Comparison of ENCODE assay signal across 29 cellular contexts in genomic region chr3:56363720-56364119, GRCh38.
"Had no signal": no experiment of that assay in that cellular context is flagged by ENCODE, and none has a peak within 500 bp of the region (broad histone marks: within the 10 kb centered on the region; RNA-seq: fewer than 3 reads in every experiment).

No MANE protein-coding gene starts in this region.

- H3K36me3 Mint-ChIP-seq: stimulated activated effector memory CD8-positive, alpha-beta T cell treated with anti-CD3 and anti-CD28 coated beads, Interleukin-12 subunit alpha, Interleukin-12 subunit beta, amount 100 ng/mL, for 72 hours; stimulated activated memory B cell treated with anti-CD40 and anti-IgM and Interleukin-4, amounts not matched to agents 10 μg/mL and 1 μg/mL and 100 μg/mL, for 72 hours; stimulated activated naive B cell treated with anti-CD40 and anti-IgM and Interleukin-4, amounts not matched to agents 10 μg/mL and 1 μg/mL and 100 μg/mL, for 72 hours; type B pancreatic cell had no signal

- H3K4me3 Mint-ChIP-seq: stimulated activated effector memory CD8-positive, alpha-beta T cell treated with anti-CD3 and anti-CD28 coated beads, Interleukin-12 subunit alpha, Interleukin-12 subunit beta, amount 100 ng/mL, for 72 hours; stimulated activated memory B cell treated with anti-CD40 and anti-IgM and Interleukin-4, amounts not matched to agents 10 μg/mL and 1 μg/mL and 100 μg/mL, for 72 hours; stimulated activated naive B cell treated with anti-CD40 and anti-IgM and Interleukin-4, amounts not matched to agents 10 μg/mL and 1 μg/mL and 100 μg/mL, for 72 hours; stimulated activated naive CD8-positive, alpha-beta T cell treated with anti-CD3 and anti-CD28 coated beads, Interleukin-15, amount 100 ng/mL, for 72 hours; stimulated activated naive CD8-positive, alpha-beta T cell treated with anti-CD3 and anti-CD28 coated beads, Interleukin-15, Interleukin-2, amounts not matched to agents 100 ng/mL and 50 ng/mL, for 24 hours; type B pancreatic cell had no signal

- H3K4me1 Mint-ChIP-seq: stimulated activated effector memory CD8-positive, alpha-beta T cell treated with anti-CD3 and anti-CD28 coated beads, Interleukin-12 subunit alpha, Interleukin-12 subunit beta, amount 100 ng/mL, for 72 hours; stimulated activated memory B cell treated with anti-CD40 and anti-IgM and Interleukin-4, amounts not matched to agents 10 μg/mL and 1 μg/mL and 100 μg/mL, for 72 hours; stimulated activated naive B cell treated with anti-CD40 and anti-IgM and Interleukin-4, amounts not matched to agents 10 μg/mL and 1 μg/mL and 100 μg/mL, for 72 hours; stimulated activated naive CD8-positive, alpha-beta T cell treated with anti-CD3 and anti-CD28 coated beads, Interleukin-15, amount 100 ng/mL, for 72 hours had no signal

- FAIRE-seq: urothelium cell line had no signal

- H3K27me3 Mint-ChIP-seq: type B pancreatic cell had no signal

- DNase-seq: stimulated activated CD4-positive, alpha-beta T cell treated with anti-CD3 and anti-CD28 coated beads, Interleukin-2, amount 100 ng/mL, for 48 hours; stimulated activated CD4-positive, alpha-beta T cell treated with anti-CD3 and anti-CD28 coated beads, Interleukin-4, amount 100 ng/mL, for 1 hour; stimulated activated CD4-positive, alpha-beta T cell treated with anti-CD3 and anti-CD28 coated beads, Interleukin-4, amount 100 ng/mL, for 24 hours; stimulated activated CD4-positive, alpha-beta T cell treated with anti-CD3 and anti-CD28 coated beads, Interleukin-4, amount 100 ng/mL, for 4 hours; stimulated activated CD8-positive, alpha-beta memory T cell treated with anti-CD3 and anti-CD28 coated beads, Interleukin-4, amount 100 ng/mL, for 48 hours; stimulated activated naive B cell treated with anti-CD40 and anti-IgM and Interleukin-4, amounts not matched to agents 10 μg/mL and 1 μg/mL and 100 μg/mL, for 72 hours; stimulated activated naive CD4-positive, alpha-beta T cell; stimulated activated naive CD4-positive, alpha-beta T cell treated with Interleukin-2 at 50 U/mL for 16 hours; stimulated activated naive CD8-positive, alpha-beta T cell treated with anti-CD3 and anti-CD28 coated beads, Interleukin-15, amount 100 ng/mL, for 72 hours; stimulated activated naive CD8-positive, alpha-beta T cell treated with anti-CD3 and anti-CD28 coated beads, Interleukin-15, Interleukin-2, amounts not matched to agents 100 U/mL and 50 U/mL, for 24 hours; stomach; substantia nigra; testis; thyroid gland; tibial artery; transverse colon; trophoblast cell; upper lobe of left lung; upper lobe of right lung; uterus had no signal

- H3K4me3 ChIP-seq: stomach, suprapubic skin, testis, thoracic aorta, thyroid gland, tibial artery, tibial nerve, transverse colon, upper lobe of left lung, upper lobe of right lung, uterus, vagina had no signal

- H3K4me1 ChIP-seq: suprapubic skin, testis, thyroid gland, tibial artery, tibial nerve, transverse colon, upper lobe of left lung, upper lobe of right lung, uterus, vagina had no signal

- H3K27ac ChIP-seq: stomach, suprapubic skin, testis, thoracic aorta, thyroid gland, tibial artery, tibial nerve, transverse colon, upper lobe of left lung, upper lobe of right lung, uterus, vagina had no signal

- H3K27me3 ChIP-seq: stomach, suprapubic skin, testis, thyroid gland, tibial artery, tibial nerve, transverse colon, upper lobe of left lung, upper lobe of right lung, uterus, vagina had no signal

- H3K9me3 Mint-ChIP-seq: stimulated activated effector memory CD8-positive, alpha-beta T cell treated with anti-CD3 and anti-CD28 coated beads, Interleukin-12 subunit alpha, Interleukin-12 subunit beta, amount 100 ng/mL, for 72 hours; stimulated activated memory B cell treated with anti-CD40 and anti-IgM and Interleukin-4, amounts not matched to agents 10 μg/mL and 1 μg/mL and 100 μg/mL, for 72 hours; stimulated activated naive CD8-positive, alpha-beta T cell treated with anti-CD3 and anti-CD28 coated beads, Interleukin-15, amount 100 ng/mL, for 72 hours; type B pancreatic cell had no signal

- ATAC-seq: stimulated activated effector memory CD8-positive, alpha-beta T cell treated with anti-CD3 and anti-CD28 coated beads, Interleukin-12 subunit alpha, Interleukin-12 subunit beta, amount 100 ng/mL, for 72 hours; stimulated activated memory B cell treated with anti-CD40 and anti-IgM and Interleukin-4, amounts not matched to agents 10 μg/mL and 1 μg/mL and 100 μg/mL, for 72 hours; stimulated activated naive B cell treated with anti-CD40 and anti-IgM and Interleukin-4, amounts not matched to agents 10 μg/mL and 1 μg/mL and 100 μg/mL, for 72 hours; stimulated activated naive CD8-positive, alpha-beta T cell treated with anti-CD3 and anti-CD28 coated beads, Interleukin-15, amount 100 ng/mL, for 72 hours; stimulated activated naive CD8-positive, alpha-beta T cell treated with anti-CD3 and anti-CD28 coated beads, Interleukin-15, Interleukin-2, amounts not matched to agents 100 U/mL and 50 U/mL, for 24 hours; upper lobe of right lung had no signal

- H3K27ac Mint-ChIP-seq: stimulated activated effector memory CD8-positive, alpha-beta T cell treated with anti-CD3 and anti-CD28 coated beads, Interleukin-12 subunit alpha, Interleukin-12 subunit beta, amount 100 ng/mL, for 72 hours; stimulated activated memory B cell treated with anti-CD40 and anti-IgM and Interleukin-4, amounts not matched to agents 10 μg/mL and 1 μg/mL and 100 μg/mL, for 72 hours; stimulated activated naive B cell treated with anti-CD40 and anti-IgM and Interleukin-4, amounts not matched to agents 10 μg/mL and 1 μg/mL and 100 μg/mL, for 72 hours; stimulated activated naive CD8-positive, alpha-beta T cell treated with anti-CD3 and anti-CD28 coated beads, Interleukin-15, amount 100 ng/mL, for 72 hours; stimulated activated naive CD8-positive, alpha-beta T cell treated with anti-CD3 and anti-CD28 coated beads, Interleukin-15, Interleukin-2, amounts not matched to agents 100 ng/mL and 50 ng/mL, for 24 hours; type B pancreatic cell had no signal

- H3K9me3 ChIP-seq: stomach, suprapubic skin, testis, thoracic aorta, thyroid gland, tibial artery, tibial nerve, transverse colon, upper lobe of left lung, upper lobe of right lung, uterus, vagina had no signal

- H3K36me3 ChIP-seq: stomach, suprapubic skin, thoracic aorta, thyroid gland, tibial artery, tibial nerve, transverse colon, upper lobe of left lung, upper lobe of right lung, uterus, vagina had no signal
